ENCODE assay signal across 8 cellular contexts in genomic region chr18:35458677-35459441, GRCh38. TPM values are rescaled to one million over a fixed set of nuclear protein-coding genes. Genes with fewer than 3 reads are reported as not detected.
DNase-seq lines count a peak whose midpoint lies in the region; ATAC-seq, FAIRE-seq and TF ChIP-seq lines count a peak whose summit lies in the region.

No MANE protein-coding gene starts in this region.

- H3K79me2 ChIP-seq in astrocyte (ENCODE audit: insufficient read depth, low read length): no peaks in the 10 kb centered on the region

- H3K4me3 Mint-ChIP-seq in astrocyte (ENCODE audit: unreplicated experiment) (no peak overlapping the region), CD14-positive monocyte (no peak overlapping the region)

- H3K9me3 ChIP-seq in astrocyte (ENCODE audit: insufficient read depth, low read depth, low read length): no peaks in the 10 kb centered on the region

- no peak overlapping the region for H3K9ac ChIP-seq in astrocyte (ENCODE audit: low read length)

- peak overlapping the region; percentile 34 for H3K27ac ChIP-seq in astrocyte (ENCODE audit: low read depth, low read length)

- H3K9me3 Mint-ChIP-seq in astrocyte (ENCODE audit: unreplicated experiment) (no peaks in the 10 kb centered on the region), CD14-positive monocyte (no peaks in the 10 kb centered on the region)

- H3K4me3 ChIP-seq in astrocyte (ENCODE audit: insufficient read depth, low read depth, low read length) (no peak overlapping the region), kidney epithelial cell (ENCODE audit: low read depth, low read length) (no peak overlapping the region)

- peak overlapping the region; percentile 77 for H3K27ac Mint-ChIP-seq in astrocyte (ENCODE audit: unreplicated experiment)
- peak overlapping the region in 1 of 7 donors; percentile 72 for H3K27ac Mint-ChIP-seq in CD14-positive monocyte

- H3K27me3 ChIP-seq in astrocyte (ENCODE audit: insufficient read depth, low read length) (no peaks in the 10 kb centered on the region), kidney epithelial cell (ENCODE audit: control insufficient read depth, insufficient read depth, low read length) (no peaks in the 10 kb centered on the region)

- no peaks in the 10 kb centered on the region for H3K27me3 Mint-ChIP-seq in astrocyte (ENCODE audit: low read depth, unreplicated experiment)
- H3K27me3 Mint-ChIP-seq in CD14-positive monocyte (ENCODE audit: low read depth in 3 of 3): peaks cover 0 to 3% (median 2%) of the 10 kb centered on the region in 3 donors

- H2AFZ ChIP-seq in astrocyte (ENCODE audit: low read depth, low read length): no peak overlapping the region

- intact Hi-C loops in CD14-positive monocyte (cut with micrococcal nuclease): no loop called here

- peaks cover 42% of the 10 kb centered on the region for H3K4me1 ChIP-seq in astrocyte (ENCODE audit: insufficient read depth, low read length)

- no peak for TF ChIP-seq CTCF in astrocyte (IDR thresholded peaks at IDR 0.05; ENCODE audit: insufficient read depth, low read depth, low read length)
- TF ChIP-seq CTCF in kidney epithelial cell (IDR thresholded peaks at IDR 0.05; ENCODE audit: insufficient read depth, low read length, poor library complexity, severe bottlenecking): no peak
- TF ChIP-seq CTCF in CD14-positive monocyte (IDR thresholded peaks at IDR 0.05): no peak

- H3K4me1 Mint-ChIP-seq in astrocyte (ENCODE audit: low read depth, unreplicated experiment) (peaks cover 26% of the 10 kb centered on the region), CD14-positive monocyte (peaks cover 9% of the 10 kb centered on the region)

- no peak for FAIRE-seq in astrocyte (lab: Jason Lieb, UNC)

- peak; percentile 47 for ATAC-seq in HG02973 (IDR thresholded peaks at IDR 0.05; ENCODE audit: unreplicated experiment)

- H4K20me1 ChIP-seq in astrocyte (ENCODE audit: insufficient read depth, low read length): no peaks in the 10 kb centered on the region

- H3K4me2 ChIP-seq in astrocyte (ENCODE audit: low read length): peak overlapping the region; percentile 44

- DNase-seq in Daoy (ENCODE audit: low read depth) (peak; percentile 90), astrocyte (ENCODE audit: low read depth) (peak; percentile 66), kidney epithelial cell (ENCODE audit: low read depth) (peak; percentile 72), DMS153 (lab: John Stamatoyannopoulos, UW) (no peak), CD14-positive monocyte (ENCODE audit: low spot score) (no peak), retina (no peak), putamen (ENCODE audit: low spot score) (no peak)

- H3K36me3 Mint-ChIP-seq in astrocyte (ENCODE audit: low read depth, unreplicated experiment) (no peaks in the 10 kb centered on the region), CD14-positive monocyte (peaks cover 0 to 2% of the 10 kb centered on the region in 2 donors)

- H3K36me3 ChIP-seq in astrocyte (ENCODE audit: insufficient read depth, low read length) (no peaks in the 10 kb centered on the region), kidney epithelial cell (ENCODE audit: control insufficient read depth, insufficient read depth, low read length) (no peaks in the 10 kb centered on the region)

RNA-seq across cellular contexts. Expression of gene INO80C, which starts 38.9 kb away (rescaled TPM):
- 3.9 and 5.2 TPM in 2 replicates for total RNA-seq in Daoy (2014; rRNA removed; shearing (Covaris generic))
- total RNA-seq in astrocyte (21.1 and 24.6 TPM in 2 replicates), kidney epithelial cell (6.9 and 11.3 TPM in 2 replicates)
- 10 to 100 TPM; 17.7 to 22.3 TPM for polyA plus RNA-seq in CD14-positive monocyte

Comparison
In these comparisons a context has a peak if more than half of its experiments do, and no peak if none do; other contexts are left out.
1. DNase-seq: peak in Daoy (single experiment), astrocyte (single experiment) and kidney epithelial cell (single experiment); none in DMS153 (single experiment), CD14-positive monocyte (single experiment), retina (single experiment) and putamen (single experiment).